In the genomic region with DNA sequence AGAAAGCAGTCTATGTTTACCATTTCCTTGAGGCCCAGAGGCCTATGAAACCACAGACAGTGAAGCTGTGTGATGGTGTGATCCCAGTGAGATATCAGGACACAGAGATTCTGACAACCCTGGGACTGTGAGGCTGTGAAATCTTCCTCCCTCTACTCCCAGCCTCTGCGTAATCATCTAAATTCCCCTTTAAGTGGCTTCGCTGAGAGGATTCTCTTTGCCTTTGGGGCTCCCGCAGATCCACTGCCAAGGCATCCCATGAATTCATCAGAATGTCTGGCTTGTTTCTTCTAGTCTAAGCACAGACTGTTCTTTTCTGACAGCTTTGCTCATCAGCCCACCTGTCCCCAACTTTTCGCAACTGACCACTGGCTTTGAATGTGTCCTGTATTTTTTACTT, we compare ENCODE assay signal across 21 cellular contexts.
"Had no signal": no experiment of that assay in that cellular context is flagged by ENCODE, and none has a peak within 500 bp of the region (broad histone marks: within the 10 kb centered on the region; RNA-seq: fewer than 3 reads in every experiment).

No MANE protein-coding gene starts in this region.

- H3K27ac ChIP-seq: epithelial cell of prostate, ovary, SJSA1, transverse colon, VCaP had no signal

- ATAC-seq: activated CD4-positive, alpha-beta T cell treated with anti-CD3 and anti-CD28 coated beads for 36 hours; activated CD8-positive, alpha-beta T cell treated with anti-CD3 and anti-CD28 coated beads, Interleukin-2, amount 10 ng/mL, durations not matched to agents 7 days and 5 days; activated naive CD8-positive, alpha-beta T cell treated with anti-CD3 and anti-CD28 coated beads, Interleukin-2, amount 50 U/mL, for 24 hours; left ventricle myocardium superior; naive thymus-derived CD8-positive, alpha-beta T cell; T-cell had no signal

- H3K4me1 ChIP-seq: SJSA1, transverse colon had no signal

- DNase-seq: activated CD4-positive, alpha-beta T cell treated with anti-CD3 and anti-CD28 coated beads for 36 hours; activated CD8-positive, alpha-beta memory T cell treated with anti-CD3 and anti-CD28 coated beads, Interleukin-2, amount 50 U/mL, for 48 hours; activated CD8-positive, alpha-beta T cell treated with anti-CD3 and anti-CD28 coated beads, Interleukin-2, amount 10 ng/mL, durations not matched to agents 7 days and 5 days; activated naive CD4-positive, alpha-beta T cell; activated naive CD8-positive, alpha-beta T cell treated with anti-CD3 and anti-CD28 coated beads, Interleukin-2, amount 50 U/mL, for 24 hours; cortex of kidney; effector memory CD4-positive, alpha-beta T cell; glutamatergic neuron; left ventricle myocardium superior; midbrain; naive thymus-derived CD8-positive, alpha-beta T cell; ovary; stimulated activated CD4-positive, alpha-beta T cell treated with anti-CD3 and anti-CD28 coated beads, Interleukin-4, amount 100 ng/mL, for 4 hours; T-cell; T1000; transverse colon had no signal

- H3K4me3 Mint-ChIP-seq: activated CD4-positive, alpha-beta T cell treated with anti-CD3 and anti-CD28 coated beads for 36 hours; activated CD8-positive, alpha-beta T cell treated with anti-CD3 and anti-CD28 coated beads, Interleukin-2, amount 10 ng/mL, durations not matched to agents 7 days and 5 days; activated naive CD8-positive, alpha-beta T cell treated with anti-CD3 and anti-CD28 coated beads, Interleukin-2, amount 50 U/mL, for 24 hours; naive thymus-derived CD8-positive, alpha-beta T cell; T-cell had no signal

- H3K36me3 ChIP-seq: ovary, SJSA1, transverse colon had no signal

- H3K4me3 ChIP-seq: ovary, SJSA1, transverse colon had no signal

- H3K27me3 ChIP-seq: ovary, SJSA1, transverse colon had no signal

- H3K27ac Mint-ChIP-seq: activated CD4-positive, alpha-beta T cell treated with anti-CD3 and anti-CD28 coated beads for 36 hours; activated naive CD8-positive, alpha-beta T cell treated with anti-CD3 and anti-CD28 coated beads, Interleukin-2, amount 50 U/mL, for 24 hours; naive thymus-derived CD8-positive, alpha-beta T cell; T-cell had no signal

- FAIRE-seq: astrocyte, islet of Langerhans had no signal

- H3K36me3 Mint-ChIP-seq: T-cell had no signal

- H3K4me1 Mint-ChIP-seq: activated CD4-positive, alpha-beta T cell treated with anti-CD3 and anti-CD28 coated beads for 36 hours had no signal

- H3K9me3 ChIP-seq: ovary, SJSA1 had no signal

- H3K27me3 Mint-ChIP-seq: activated CD4-positive, alpha-beta T cell treated with anti-CD3 and anti-CD28 coated beads for 36 hours; naive thymus-derived CD8-positive, alpha-beta T cell; T-cell had no signal
